Comparison of ENCODE assay signal across 2 cellular contexts in the genomic region with DNA sequence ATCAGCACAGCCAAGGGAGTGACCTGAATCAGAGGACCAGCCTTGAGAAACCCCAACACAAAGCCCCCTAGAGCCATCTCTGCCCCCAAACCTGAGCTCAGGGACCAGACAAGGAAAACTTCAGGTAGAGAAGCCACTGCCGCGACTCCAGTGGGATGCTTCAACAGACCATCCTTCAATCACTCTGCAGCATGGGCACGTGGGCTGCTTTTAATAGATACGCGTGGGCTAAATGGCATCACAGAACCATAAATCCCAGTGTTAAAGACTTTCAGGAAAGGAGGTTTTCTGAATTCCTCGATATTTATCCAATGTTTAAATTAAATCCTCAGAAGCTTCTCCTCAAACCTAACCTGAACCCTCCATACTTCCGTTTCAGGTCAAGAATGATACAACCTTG.
TF ChIP-seq lines count a peak whose summit lies in the region.

No MANE protein-coding gene starts in this region.

TF ChIP-seq in HEK293, 187 proteins besides CTCF, POLR2A, EP300 and RAD21:
- no peak for TF ChIP-seq ZEB2 (tag by site-specific recombination; IDR thresholded peaks at IDR 0.05)
- TF ChIP-seq WT1 (tag by site-specific recombination; IDR thresholded peaks at IDR 0.05) = no peak
- TF ChIP-seq ZNF211 (tag by site-specific recombination; IDR thresholded peaks at IDR 0.05; ENCODE audit: low read depth) = no peak
- no peak for TF ChIP-seq ZNF350 (tag by site-specific recombination; IDR thresholded peaks at IDR 0.05)
- peak; percentile 59 for TF ChIP-seq ZFHX2 (tag by site-specific recombination; conservative IDR thresholded peaks at IDR 0.05)
- peak; percentile 44; the same call in 1 of the 2 replicates for TF ChIP-seq EGR2 (tag by site-specific recombination; IDR thresholded peaks at IDR 0.05; ENCODE audit: low read depth)
- TF ChIP-seq, protein P1, sequence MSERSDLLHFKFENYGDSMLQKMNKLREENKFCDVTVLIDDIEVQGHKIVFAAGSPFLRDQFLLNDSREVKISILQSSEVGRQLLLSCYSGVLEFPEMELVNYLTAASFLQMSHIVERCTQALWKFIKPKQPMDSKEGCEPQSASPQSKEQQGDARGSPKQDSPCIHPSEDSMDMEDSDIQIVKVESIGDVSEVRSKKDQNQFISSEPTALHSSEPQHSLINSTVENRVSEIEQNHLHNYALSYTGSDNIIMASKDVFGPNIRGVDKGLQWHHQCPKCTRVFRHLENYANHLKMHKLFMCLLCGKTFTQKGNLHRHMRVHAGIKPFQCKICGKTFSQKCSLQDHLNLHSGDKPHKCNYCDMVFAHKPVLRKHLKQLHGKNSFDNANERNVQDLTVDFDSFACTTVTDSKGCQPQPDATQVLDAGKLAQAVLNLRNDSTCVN (tag by site-specific recombination; optimal IDR thresholded peaks at IDR 0.05) = no peak

TF ChIP-seq in endothelial cell of umbilical vein, 7 proteins besides CTCF, POLR2A, EP300 and RAD21:
- TF ChIP-seq POLR2AphosphoS5 (IDR thresholded peaks at IDR 0.05; ENCODE audit: insufficient read depth, low read depth, low read length) (no peak), MYC (IDR thresholded peaks at IDR 0.05; ENCODE audit: low read depth, low read length) (no peak), GATA2 (IDR thresholded peaks at IDR 0.05; ENCODE audit: insufficient read depth, insufficient read length, low read depth, low read length) (no peak), JUN (IDR thresholded peaks at IDR 0.05; ENCODE audit: borderline replicate concordance, insufficient read depth, insufficient read length, low read depth) (no peak)
